1 cellular context compared by ENCODE assay signal in the genomic region with DNA sequence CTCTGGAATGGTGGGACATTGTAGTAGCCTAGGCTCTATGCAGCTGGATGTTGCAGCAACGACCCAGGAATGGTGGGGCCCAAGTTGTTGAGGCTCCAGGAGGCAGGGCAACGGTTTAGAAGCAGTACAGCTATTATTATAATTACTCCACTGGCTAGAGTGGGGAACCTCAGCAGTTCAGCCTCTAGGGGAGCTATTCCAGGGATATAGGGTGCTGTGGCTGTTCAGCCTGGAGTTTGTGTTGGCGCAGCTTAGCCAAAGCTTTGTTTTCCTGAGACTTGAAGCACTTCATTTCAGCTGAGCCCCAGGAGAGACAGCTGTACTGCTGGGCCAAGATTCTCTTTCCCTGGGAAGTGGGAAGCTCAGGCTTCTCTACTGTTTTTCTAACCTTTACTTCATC.
TF ChIP-seq lines count a peak whose summit lies in the region.

No MANE protein-coding gene starts in this region.

TF ChIP-seq in H1, 55 proteins besides CTCF, POLR2A, EP300 and RAD21:
- TF ChIP-seq YY1 (IDR thresholded peaks at IDR 0.05; ENCODE audit: low read depth, low read length): no peak
- TF ChIP-seq SIX5 (IDR thresholded peaks at IDR 0.05; ENCODE audit: low read depth, low read length): no peak
- no peak for TF ChIP-seq RNF2 (IDR thresholded peaks at IDR 0.05; ENCODE audit: borderline replicate concordance, low read depth, low read length, missing control alignments, poor library complexity, severe bottlenecking)
- no peak for TF ChIP-seq SP4 (IDR thresholded peaks at IDR 0.05; ENCODE audit: low read length)
- TF ChIP-seq SP1 (IDR thresholded peaks at IDR 0.05; ENCODE audit: low read depth, low read length): no peak
- TF ChIP-seq BRCA1 (IDR thresholded peaks at IDR 0.05; ENCODE audit: low read depth, low read length): no peak
- no peak for TF ChIP-seq E2F6 (IDR thresholded peaks at IDR 0.05)
TF ChIP-seq in H1: peak in this region for 0.
